In genomic region chr15:82799183-82799841, GRCh38 we compare ENCODE assay signal across 19 cellular contexts. TPM values are rescaled to one million over a fixed set of nuclear protein-coding genes. Genes with fewer than 3 reads are reported as not detected.
"Had no signal": no experiment of that assay in that cellular context is flagged by ENCODE, and none has a peak within 500 bp of the region (broad histone marks: within the 10 kb centered on the region; RNA-seq: fewer than 3 reads in every experiment).

No MANE protein-coding gene starts in this region.

- H3K4me3 ChIP-seq: colonic mucosa, esophagus squamous epithelium, lower lobe of right lung, skin epidermis had no signal

- H3K36me3 ChIP-seq: colonic mucosa, esophagus squamous epithelium, lower lobe of right lung had no signal

- FAIRE-seq: islet of Langerhans had no signal

- H3K9me3 ChIP-seq: colonic mucosa, esophagus squamous epithelium, lower lobe of right lung had no signal

- DNase-seq: colonic mucosa; dermis blood vessel endothelial cell; esophagus squamous epithelium; foreskin fibroblast; hypothalamus; lower lobe of right lung; natural killer cell; stimulated activated CD4-positive, alpha-beta T cell treated with anti-CD3 and anti-CD28 coated beads, Interleukin-2, amount 100 ng/mL, for 24 hours; stimulated activated naive CD4-positive, alpha-beta T cell had no signal

- H3K27me3 ChIP-seq: colonic mucosa, esophagus squamous epithelium had no signal

- ATAC-seq: left lobe of liver, lower lobe of right lung, natural killer cell, sciatic nerve had no signal

- H3K27ac ChIP-seq: colonic mucosa, esophagus squamous epithelium, lower lobe of right lung, skin epidermis had no signal

- H3K4me1 ChIP-seq: colonic mucosa, lower lobe of right lung had no signal

RNA-seq across cellular contexts. Expression of gene FSD2, which starts 6.6 kb away (rescaled TPM):
- total RNA-seq: cerebellum, colonic mucosa, dermis blood vessel endothelial cell, epithelial cell of proximal tubule, esophagus squamous epithelium, left lobe of liver, mesothelial cell of epicardium, natural killer cell, neural crest cell, osteocyte, sciatic nerve had no signal
- polyA plus RNA-seq: urinary bladder had no signal
